ENCODE assay signal across 9 cellular contexts in genomic region chr4:55554453-55555030, GRCh38. TPM values are rescaled to one million over a fixed set of nuclear protein-coding genes. Genes with fewer than 3 reads are reported as not detected.
DNase-seq lines count a peak whose midpoint lies in the region; ATAC-seq and TF ChIP-seq lines count a peak whose summit lies in the region.
"Had no signal": no experiment of that assay in that cellular context is flagged by ENCODE, and none has a peak within 500 bp of the region (broad histone marks: within the 10 kb centered on the region; RNA-seq: fewer than 3 reads in every experiment).

No MANE protein-coding gene starts in this region.

- no peaks in the 10 kb centered on the region for H3K36me3 Mint-ChIP-seq in T-helper 17 cell (ENCODE audit: low read depth)
- no peaks in the 10 kb centered on the region for H3K36me3 Mint-ChIP-seq in glutamatergic neuron (ENCODE audit: unreplicated experiment)

- H3K27ac Mint-ChIP-seq in T-helper 17 cell (no peak overlapping the region), glutamatergic neuron (ENCODE audit: unreplicated experiment) (no peak overlapping the region)

- H3K4me3 Mint-ChIP-seq in T-helper 17 cell (no peak overlapping the region), glutamatergic neuron (ENCODE audit: unreplicated experiment) (no peak overlapping the region)

- H3K27ac ChIP-seq in 22Rv1 = no peak overlapping the region
- H3K27ac ChIP-seq: SK-N-MC had no signal

- H3K27me3 Mint-ChIP-seq in T-helper 17 cell = peaks cover 6% of the 10 kb centered on the region
- H3K27me3 Mint-ChIP-seq in glutamatergic neuron (ENCODE audit: unreplicated experiment) = peaks cover 3% of the 10 kb centered on the region

- DNase-seq in GM10266 (ENCODE audit: extremely low spot score) = no peak
- no peak for DNase-seq in T-helper 17 cell
- DNase-seq in glomerular visceral epithelial cell (ENCODE audit: extremely low spot score) = peak; percentile 43
- DNase-seq in NCI-H1436 (lab: John Stamatoyannopoulos, UW) = no peak
- no peak for DNase-seq in stimulated activated CD4-positive, alpha-beta T cell treated with anti-CD3 and anti-CD28 coated beads, Interleukin-12 subunit alpha, Interleukin-12 subunit beta, amount 100 ng/mL, for 4 hours
- DNase-seq in glutamatergic neuron = no peak
- DNase-seq in NCI-H1930 (lab: John Stamatoyannopoulos, UW) = no peak

- H3K9me3 ChIP-seq in T-helper 17 cell (ENCODE audit: control insufficient read depth, low read length, poor library complexity, severe bottlenecking) = no peaks in the 10 kb centered on the region

- peak; percentile 48 for TF ChIP-seq CTCF in 22Rv1 (IDR thresholded peaks at IDR 0.05)
- peak; percentile 20 for TF ChIP-seq CTCF in GM10266 (IDR thresholded peaks at IDR 0.05; ENCODE audit: control insufficient read depth, insufficient read depth, low read depth, missing control alignments)
- TF ChIP-seq CTCF in glutamatergic neuron (IDR thresholded peaks at IDR 0.05; ENCODE audit: partially characterized antibody, unreplicated experiment) = no peak

- ATAC-seq in T-helper 17 cell = peak; percentile 46

- H3K4me1 Mint-ChIP-seq in T-helper 17 cell = peaks cover 4% of the 10 kb centered on the region
- peaks cover 4% of the 10 kb centered on the region for H3K4me1 Mint-ChIP-seq in glutamatergic neuron (ENCODE audit: low read depth, unreplicated experiment)

- no peaks in the 10 kb centered on the region for H3K9me3 Mint-ChIP-seq in glutamatergic neuron (ENCODE audit: unreplicated experiment)

RNA-seq across cellular contexts. Expression of gene CLOCK, which starts 7.8 kb away (rescaled TPM):
- total RNA-seq in T-helper 17 cell (10 to 100 TPM; 11.6 to 15.1 TPM), glutamatergic neuron (ENCODE audit: unreplicated experiment) (7.6 TPM)

RNA-seq across cellular contexts. Expression of gene PDCL2, which starts 37.5 kb away (rescaled TPM):
- not detected for total RNA-seq in T-helper 17 cell
- not detected for total RNA-seq in glutamatergic neuron (ENCODE audit: unreplicated experiment)
